Comparison of ENCODE assay signal across 13 cellular contexts in the genomic region with DNA sequence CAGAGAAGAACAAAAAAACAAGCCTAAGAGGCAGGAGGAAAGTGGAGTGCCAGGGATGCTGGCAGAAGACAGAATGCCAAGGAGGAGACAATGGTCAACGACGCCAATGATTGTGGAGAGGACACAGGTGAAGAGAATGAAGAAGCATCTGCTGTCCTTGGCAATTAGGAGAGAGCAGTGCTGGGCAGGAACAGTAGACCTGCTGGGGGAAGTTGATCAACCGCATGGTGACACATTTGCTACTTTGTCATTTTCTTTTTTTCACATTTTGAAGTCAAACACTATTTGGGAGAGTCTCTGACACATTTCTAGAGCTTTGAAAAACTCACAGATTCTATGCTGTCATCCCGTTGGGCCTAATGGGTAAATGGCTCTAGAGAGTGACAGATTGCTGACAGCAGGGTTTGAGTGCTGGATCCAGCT. TPM values are rescaled to one million over a fixed set of nuclear protein-coding genes. Genes with fewer than 3 reads are reported as not detected.
A peak's percentile ranks its signal among the peaks of the same experiment; 100 is the strongest.
DNase-seq lines count a peak whose midpoint lies in the region; ATAC-seq and TF ChIP-seq lines count a peak whose summit lies in the region.
"Had no signal": no experiment of that assay in that cellular context is flagged by ENCODE, and none has a peak within 500 bp of the region (broad histone marks: within the 10 kb centered on the region; RNA-seq: fewer than 3 reads in every experiment).

No MANE protein-coding gene starts in this region.

- no peak for TF ChIP-seq CTCF in GM12865 (IDR thresholded peaks at IDR 0.05; ENCODE audit: insufficient read depth, low read depth, low read length, missing control alignments)

- ATAC-seq in GM19351 (IDR thresholded peaks at IDR 0.05; ENCODE audit: unreplicated experiment) = peak; percentile 51
- peak; percentile 44 for ATAC-seq in HG03354 (IDR thresholded peaks at IDR 0.05; ENCODE audit: poor library complexity, severe bottlenecking, unreplicated experiment)

- peak; percentile 72 for DNase-seq in GM12865 (ENCODE audit: low read depth)
- DNase-seq in cerebellum (ENCODE audit: low spot score) = peak; percentile 73
- no peak for DNase-seq in NCI-H510A treated with DMSO at 0.1 percent for 48 hours (lab: John Stamatoyannopoulos, UW)
- DNase-seq in epidermal melanocyte (ENCODE audit: insufficient read length, low spot score) = no peak
- no peak for DNase-seq in GF-D8 (lab: John Stamatoyannopoulos, UW)
- DNase-seq in pons (ENCODE audit: low spot score) = no peak
- DNase-seq: activated CD4-positive, alpha-beta T cell treated with anti-CD3 and anti-CD28 coated beads, Interleukin-2, amount 10 ng/mL, durations not matched to agents 7 days and 5 days; amygdala; glutamatergic neuron; nephron progenitor cell; small intestine had no signal

- H3K4me3 ChIP-seq in GM12865 (ENCODE audit: low read depth, low read length) = peak overlapping the region; percentile 67; the same call in 1 of the 2 replicates

RNA-seq across cellular contexts. Expression of a gene that starts 1.1 kb away (rescaled TPM):
- 0.54 TPM for total RNA-seq in cerebellum

Comparison
In these comparisons a context has a peak if more than half of its experiments do, and no peak if none do; other contexts are left out.
1. DNase-seq: peak in GM12865 (single experiment) and cerebellum (single experiment); none in NCI-H510A treated with DMSO at 0.1 percent for 48 hours (single experiment), epidermal melanocyte (single experiment), GF-D8 (single experiment) and pons (single experiment).